Comparison of ENCODE assay signal across 2 cellular contexts in the genomic region with DNA sequence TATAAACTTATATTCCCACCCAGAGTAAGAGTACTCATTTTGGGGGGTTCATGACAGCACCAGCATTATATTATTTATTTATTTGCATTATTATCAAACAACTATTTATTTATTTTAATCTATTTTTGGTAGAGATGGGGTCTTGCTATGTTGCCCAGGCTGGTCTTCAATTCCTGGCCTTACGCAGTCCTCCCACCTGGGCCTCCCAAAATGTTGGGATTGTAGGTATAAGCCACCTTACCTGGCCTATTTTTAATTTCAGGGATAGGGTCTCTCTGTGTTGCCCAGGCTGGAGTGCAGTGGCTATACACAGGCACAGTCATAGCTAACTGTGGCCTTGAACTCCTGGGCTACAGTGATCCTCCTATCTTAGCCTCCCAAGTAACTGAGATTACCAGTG.
A peak's percentile ranks its signal among the peaks of the same experiment; 100 is the strongest.
TF ChIP-seq lines count a peak whose summit lies in the region.

No MANE protein-coding gene starts in this region.

TF ChIP-seq in HepG2, 621 proteins besides CTCF, POLR2A, EP300 and RAD21:
- TF ChIP-seq ARID2 (CRISPR knock-in tag; IDR thresholded peaks at IDR 0.05; ENCODE audit: borderline replicate concordance): no peak
- TF ChIP-seq ZNF331 (CRISPR knock-in tag; IDR thresholded peaks at IDR 0.05): no peak
- peak; percentile 77 for TF ChIP-seq ZNF121 (CRISPR knock-in tag; IDR thresholded peaks at IDR 0.05)
- TF ChIP-seq, protein P1, sequence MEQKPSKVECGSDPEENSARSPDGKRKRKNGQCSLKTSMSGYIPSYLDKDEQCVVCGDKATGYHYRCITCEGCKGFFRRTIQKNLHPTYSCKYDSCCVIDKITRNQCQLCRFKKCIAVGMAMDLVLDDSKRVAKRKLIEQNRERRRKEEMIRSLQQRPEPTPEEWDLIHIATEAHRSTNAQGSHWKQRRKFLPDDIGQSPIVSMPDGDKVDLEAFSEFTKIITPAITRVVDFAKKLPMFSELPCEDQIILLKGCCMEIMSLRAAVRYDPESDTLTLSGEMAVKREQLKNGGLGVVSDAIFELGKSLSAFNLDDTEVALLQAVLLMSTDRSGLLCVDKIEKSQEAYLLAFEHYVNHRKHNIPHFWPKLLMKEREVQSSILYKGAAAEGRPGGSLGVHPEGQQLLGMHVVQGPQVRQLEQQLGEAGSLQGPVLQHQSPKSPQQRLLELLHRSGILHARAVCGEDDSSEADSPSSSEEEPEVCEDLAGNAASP (CRISPR knock-in tag; IDR thresholded peaks at IDR 0.05; ENCODE audit: borderline replicate concordance): no peak
- TF ChIP-seq, protein P2, sequence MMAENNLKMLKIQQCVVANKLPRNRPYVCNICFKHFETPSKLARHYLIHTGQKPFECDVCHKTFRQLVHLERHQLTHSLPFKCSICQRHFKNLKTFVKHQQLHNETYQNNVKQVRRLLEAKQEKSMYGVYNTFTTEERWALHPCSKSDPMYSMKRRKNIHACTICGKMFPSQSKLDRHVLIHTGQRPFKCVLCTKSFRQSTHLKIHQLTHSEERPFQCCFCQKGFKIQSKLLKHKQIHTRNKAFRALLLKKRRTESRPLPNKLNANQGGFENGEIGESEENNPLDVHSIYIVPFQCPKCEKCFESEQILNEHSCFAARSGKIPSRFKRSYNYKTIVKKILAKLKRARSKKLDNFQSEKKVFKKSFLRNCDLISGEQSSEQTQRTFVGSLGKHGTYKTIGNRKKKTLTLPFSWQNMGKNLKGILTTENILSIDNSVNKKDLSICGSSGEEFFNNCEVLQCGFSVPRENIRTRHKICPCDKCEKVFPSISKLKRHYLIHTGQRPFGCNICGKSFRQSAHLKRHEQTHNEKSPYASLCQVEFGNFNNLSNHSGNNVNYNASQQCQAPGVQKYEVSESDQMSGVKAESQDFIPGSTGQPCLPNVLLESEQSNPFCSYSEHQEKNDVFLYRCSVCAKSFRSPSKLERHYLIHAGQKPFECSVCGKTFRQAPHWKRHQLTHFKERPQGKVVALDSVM (CRISPR knock-in tag; IDR thresholded peaks at IDR 0.05): 0 out of 2 replicates have a peak, but pooled peaks have one; percentile 18
- no peak for TF ChIP-seq ONECUT2 (CRISPR knock-in tag; IDR thresholded peaks at IDR 0.05)
- TF ChIP-seq KAT7 (CRISPR knock-in tag; IDR thresholded peaks at IDR 0.05; ENCODE audit: borderline replicate concordance): no peak

TF ChIP-seq in WTC11, 78 proteins besides CTCF, POLR2A, EP300 and RAD21:
- TF ChIP-seq ETV6 (CRISPR knock-in tag; IDR thresholded peaks at IDR 0.05) (no peak), ZNF121 (CRISPR knock-in tag; IDR thresholded peaks at IDR 0.05) (peak; percentile 77), ZNF263 (CRISPR knock-in tag; IDR thresholded peaks at IDR 0.05; ENCODE audit: low read depth) (no peak), GTF2I (CRISPR knock-in tag; conservative IDR thresholded peaks at IDR 0.05) (0 out of 2 replicates have a peak, but pooled peaks have one; percentile 38), ESRRA (CRISPR knock-in tag; IDR thresholded peaks at IDR 0.05; ENCODE audit: borderline replicate concordance) (no peak)
